Comparison of ENCODE assay signal across 13 cellular contexts in genomic region chrX:43741843-43742573, GRCh38.
DNase-seq lines count a peak whose midpoint lies in the region; ATAC-seq, FAIRE-seq and TF ChIP-seq lines count a peak whose summit lies in the region.
"Had no signal": no experiment of that assay in that cellular context is flagged by ENCODE, and none has a peak within 500 bp of the region (broad histone marks: within the 10 kb centered on the region; RNA-seq: fewer than 3 reads in every experiment).

No MANE protein-coding gene starts in this region.

- no peak overlapping the region for H3K4me2 ChIP-seq in K562 (ENCODE audit: insufficient read depth, low read length)

- H3K9me1 ChIP-seq in K562 (ENCODE audit: control insufficient read depth, insufficient read depth, low read length) = no peaks in the 10 kb centered on the region

- in situ Hi-C loops in K562 (cut with MboI) = loop anchor here (10.0 kb wide), 1 partner anchor 177 kb away; no protein-coding TSS in a partner anchor

- H3K4me1 ChIP-seq in K562 (replicated peaks in 1 of 2; ENCODE audit: control insufficient read depth in 2 of 2, insufficient read depth in 2 of 2, low read length in 2 of 2) = no peaks in the 10 kb centered on the region
- H3K4me1 ChIP-seq in heart left ventricle = peaks cover 0 to 24% (median 8%) of the 10 kb centered on the region in 12 donors

- no peaks in the 10 kb centered on the region for H4K20me1 ChIP-seq in K562 (replicated peaks; ENCODE audit: control insufficient read depth, insufficient read depth, low read length)

- H3K4me3 ChIP-seq in K562 (no peak overlapping the region), heart left ventricle (no peak overlapping the region)

- no peaks in the 10 kb centered on the region for H3K27me3 ChIP-seq in K562 (ENCODE audit: control insufficient read depth in 2 of 2, insufficient read depth in 2 of 2, low read length in 2 of 2)
- H3K27me3 ChIP-seq in heart left ventricle = peaks cover 0 to 12% (median 0%) of the 10 kb centered on the region in 9 donors

- H3K36me3 ChIP-seq in K562 (ENCODE audit: control insufficient read depth, insufficient read depth, low read length) (no peaks in the 10 kb centered on the region), heart left ventricle (peaks cover 0 to 19% (median 0%) of the 10 kb centered on the region in 9 donors)

- no peak for TF ChIP-seq RAD21 in K562 (CRISPR knock-in tag; conservative IDR thresholded peaks at IDR 0.05 in 1 of 2, IDR thresholded peaks at IDR 0.05 in 1 of 2)

- no TSS peak for BruUV-seq in K562 (replicated peaks; lab: Mats Ljungman, UMichigan)

- DNase-seq in HT1080 (ENCODE audit: low read depth) (peak; percentile 8), K562 (ENCODE audit: extremely low read depth in 1 of 4, low spot score in 3 of 4) (no peak), heart left ventricle (peak in 1 of 5 donors; percentile 20), renal cortical epithelial cell (ENCODE audit: low read depth) (peak; percentile 67), SW480 (ENCODE audit: low spot score) (no peak)
- DNase-seq: activated naive CD4-positive, alpha-beta T cell treated with anti-CD3 and anti-CD28 coated beads, Interleukin-2, amount 50 U/mL, for 16 hours; CD8-positive, alpha-beta T cell; hippocampal formation; NCI-H1092 treated with DMSO at 0.1 percent for 48 hours had no signal

- H2AFZ ChIP-seq in K562 (ENCODE audit: low read depth, low read length) = no peak overlapping the region

- no peak overlapping the region for H3K27ac ChIP-seq in K562 (ENCODE audit: extremely low read depth, low read depth, low read length)
- H3K27ac ChIP-seq in heart left ventricle = peak overlapping the region in 11 of 12 donors; percentile 24 to 69 (median 47)

- no peaks in the 10 kb centered on the region for H3K9me3 ChIP-seq in K562 (replicated peaks; ENCODE audit: control insufficient read depth, insufficient read depth, low read depth, low read length)
- no peaks in the 10 kb centered on the region for H3K9me3 ChIP-seq in heart left ventricle

- ATAC-seq in K562 (no peak), heart left ventricle (peak; percentile 75 to 87 (median 82)), GM18867 (IDR thresholded peaks at IDR 0.05; ENCODE audit: unreplicated experiment) (no peak), GM19463 (IDR thresholded peaks at IDR 0.05; ENCODE audit: unreplicated experiment) (no peak), GM18511 (IDR thresholded peaks at IDR 0.05; ENCODE audit: unreplicated experiment) (no peak)
- ATAC-seq: CD8-positive, alpha-beta T cell; Panc1 had no signal

- no peak for TF ChIP-seq EP300 in K562 (IDR thresholded peaks at IDR 0.05; ENCODE audit: low read length)

- no peak for TF ChIP-seq POLR2A in K562 (conservative IDR thresholded peaks at IDR 0.05)
- TF ChIP-seq POLR2A in heart left ventricle (IDR thresholded peaks at IDR 0.05) = no peak

- intact Hi-C loops in K562 (cut with micrococcal nuclease) = no loop called here
- intact Hi-C loops in heart left ventricle (cut with DNase I) = loop anchor here in 5 of 10 donors (2.0 to 10.0 kb wide), 7 partner anchors 85 to 1957 kb away; partner anchors contain the start of gene MAOA (in 3 of the 5)

- TF ChIP-seq CTCF in K562 (IDR thresholded peaks at IDR 0.05 in 2 of 3, conservative IDR thresholded peaks at IDR 0.05 in 1 of 3; ENCODE audit: insufficient read depth in 2 of 3, low read depth in 1 of 3, low read length in 3 of 3) (no peak), heart left ventricle (IDR thresholded peaks at IDR 0.05) (no peak)

- no peak for FAIRE-seq in K562 (lab: Jason Lieb, UNC)

- H3K9ac ChIP-seq in K562 (ENCODE audit: insufficient read depth in 1 of 2, low read depth in 2 of 2, low read length in 2 of 2) = no peak overlapping the region

- POLR2A ChIA-PET in K562 (lab: Yijun Ruan, JAX) = interaction anchor here (0.7 kb wide), 1 partner anchor 120 kb away, joined by 3 read pairs; no protein-coding TSS in a partner anchor

- WGBS in K562 (ENCODE audit: insufficient coverage, low coverage, missing lambda C conversion rate) = 23% methylated on average over 5 of the region's 7 CpGs
- 34 to 53% (median 44%) methylated on average over 7 of the region's 7 CpGs for WGBS in heart left ventricle, 4 donors

- H3K79me2 ChIP-seq in K562 (ENCODE audit: control insufficient read depth, insufficient read depth, low read length) = no peaks in the 10 kb centered on the region

- CTCF ChIA-PET in K562 (lab: Yijun Ruan, JAX; ENCODE audit: low intra/inter-chr PET ratio) = no interaction called here

TF ChIP-seq in K562, 482 proteins besides CTCF, POLR2A, EP300 and RAD21:
- no peak for TF ChIP-seq KDM4B (IDR thresholded peaks at IDR 0.05; ENCODE audit: borderline replicate concordance in 2 of 2, low read depth in 1 of 2)
- TF ChIP-seq ETV1 (tag; conservative IDR thresholded peaks at IDR 0.05; ENCODE audit: low read depth) = no peak
- TF ChIP-seq ZNF668 (CRISPR knock-in tag; IDR thresholded peaks at IDR 0.05) = no peak
- TF ChIP-seq, protein P1, sequence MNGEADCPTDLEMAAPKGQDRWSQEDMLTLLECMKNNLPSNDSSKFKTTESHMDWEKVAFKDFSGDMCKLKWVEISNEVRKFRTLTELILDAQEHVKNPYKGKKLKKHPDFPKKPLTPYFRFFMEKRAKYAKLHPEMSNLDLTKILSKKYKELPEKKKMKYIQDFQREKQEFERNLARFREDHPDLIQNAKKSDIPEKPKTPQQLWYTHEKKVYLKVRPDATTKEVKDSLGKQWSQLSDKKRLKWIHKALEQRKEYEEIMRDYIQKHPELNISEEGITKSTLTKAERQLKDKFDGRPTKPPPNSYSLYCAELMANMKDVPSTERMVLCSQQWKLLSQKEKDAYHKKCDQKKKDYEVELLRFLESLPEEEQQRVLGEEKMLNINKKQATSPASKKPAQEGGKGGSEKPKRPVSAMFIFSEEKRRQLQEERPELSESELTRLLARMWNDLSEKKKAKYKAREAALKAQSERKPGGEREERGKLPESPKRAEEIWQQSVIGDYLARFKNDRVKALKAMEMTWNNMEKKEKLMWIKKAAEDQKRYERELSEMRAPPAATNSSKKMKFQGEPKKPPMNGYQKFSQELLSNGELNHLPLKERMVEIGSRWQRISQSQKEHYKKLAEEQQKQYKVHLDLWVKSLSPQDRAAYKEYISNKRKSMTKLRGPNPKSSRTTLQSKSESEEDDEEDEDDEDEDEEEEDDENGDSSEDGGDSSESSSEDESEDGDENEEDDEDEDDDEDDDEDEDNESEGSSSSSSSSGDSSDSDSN (IDR thresholded peaks at IDR 0.05; ENCODE audit: borderline replicate concordance in 1 of 2, low read depth in 2 of 2, low read length in 2 of 2) = no peak
- peak; percentile 43; the same call in 1 of the 2 replicates for TF ChIP-seq CEBPB (tag; IDR thresholded peaks at IDR 0.05)
- TF ChIP-seq PURB (CRISPR knock-in tag; IDR thresholded peaks at IDR 0.05; ENCODE audit: low read depth) = no peak
- no peak for TF ChIP-seq CAMTA2 (CRISPR knock-in tag; conservative IDR thresholded peaks at IDR 0.05)
- no peak for TF ChIP-seq CXXC5 (CRISPR knock-in tag; IDR thresholded peaks at IDR 0.05)

Comparison
In these comparisons a context has a peak if more than half of its experiments do, and no peak if none do; other contexts are left out.
1. DNase-seq: peak in HT1080 (single experiment) and renal cortical epithelial cell (single experiment); none in K562 (0 of 4) and SW480 (single experiment).
2. ATAC-seq: peak in heart left ventricle (4 of 4); none in K562 (single experiment), GM18867 (single experiment), GM19463 (single experiment) and GM18511 (single experiment).